Comparison of ENCODE assay signal across 1 cellular context in genomic region chr7:149838224-149838991, GRCh38.
TF ChIP-seq lines count a peak whose summit lies in the region.

ZNF862 (plus strand) TSS chr7:149838375; CDS start chr7:149838612, 237 bp downstream.

TF ChIP-seq in HepG2, 621 proteins besides CTCF, POLR2A, EP300 and RAD21 (continued from another document and continues in another):
- TF ChIP-seq MTERF4 (CRISPR knock-in tag; IDR thresholded peaks at IDR 0.05) (peak; percentile 98), ESRRA (CRISPR knock-in tag; IDR thresholded peaks at IDR 0.05; ENCODE audit: low read depth) (peak; percentile 64; the same call in 1 of the 2 replicates), ZNF205 (CRISPR knock-in tag; IDR thresholded peaks at IDR 0.05) (0 out of 2 replicates have a peak, but pooled peaks have one; percentile 66), GPBP1L1 (CRISPR knock-in tag; IDR thresholded peaks at IDR 0.05) (no peak), ZNF672 (CRISPR knock-in tag; IDR thresholded peaks at IDR 0.05) (no peak), MIER3 (CRISPR knock-in tag; IDR thresholded peaks at IDR 0.05; ENCODE audit: borderline replicate concordance) (0 out of 2 replicates have a peak, but pooled peaks have one; percentile 70), MAFK (conservative IDR thresholded peaks at IDR 0.05 in 1 of 2, IDR thresholded peaks at IDR 0.05 in 1 of 2; ENCODE audit: low read length in 2 of 2) (no peak), ZNF224 (CRISPR knock-in tag; IDR thresholded peaks at IDR 0.05) (no peak), KLF15 (CRISPR knock-in tag; IDR thresholded peaks at IDR 0.05; ENCODE audit: borderline replicate concordance) (no peak), ZNF777 (CRISPR knock-in tag; IDR thresholded peaks at IDR 0.05) (peak; percentile 100), CCDC6 (CRISPR knock-in tag; IDR thresholded peaks at IDR 0.05) (peak; percentile 90; the same call in 1 of the 2 replicates), IRF2 (CRISPR knock-in tag; IDR thresholded peaks at IDR 0.05) (peak; percentile 97), NRL (CRISPR knock-in tag; IDR thresholded peaks at IDR 0.05; ENCODE audit: borderline replicate concordance) (no peak), ZBTB7B (CRISPR knock-in tag; IDR thresholded peaks at IDR 0.05) (peak; percentile 62), ZIK1 (CRISPR knock-in tag; IDR thresholded peaks at IDR 0.05; ENCODE audit: borderline replicate concordance, low read depth) (0 out of 2 replicates have a peak, but pooled peaks have one; percentile 36), ZNF451 (CRISPR knock-in tag; IDR thresholded peaks at IDR 0.05) (peak; percentile 83), ZNF589 (CRISPR knock-in tag; conservative IDR thresholded peaks at IDR 0.05) (no peak), ZNF136 (CRISPR knock-in tag; IDR thresholded peaks at IDR 0.05; ENCODE audit: low read depth) (no peak), ZNF576 (CRISPR knock-in tag; IDR thresholded peaks at IDR 0.05) (no peak), PCBP2 (optimal IDR thresholded peaks at IDR 0.05; ENCODE audit: low read depth, low read length, poor library complexity, severe bottlenecking) (no peak), NCOR1 (IDR thresholded peaks at IDR 0.05; ENCODE audit: borderline replicate concordance, low read length) (no peak), ZBTB2 (CRISPR knock-in tag; IDR thresholded peaks at IDR 0.05; ENCODE audit: low read depth) (peak; percentile 77), NFATC3 (CRISPR knock-in tag; IDR thresholded peaks at IDR 0.05) (no peak), MAF1 (CRISPR knock-in tag; IDR thresholded peaks at IDR 0.05; ENCODE audit: borderline replicate concordance) (no peak), RXRA (CRISPR knock-in tag; IDR thresholded peaks at IDR 0.05) (no peak; the same call in 1 of the 2 replicates), ZNF567 (CRISPR knock-in tag; IDR thresholded peaks at IDR 0.05; ENCODE audit: borderline replicate concordance) (peak; percentile 84; the same call in 1 of the 2 replicates), HOXA3 (CRISPR knock-in tag; IDR thresholded peaks at IDR 0.05) (peak; percentile 51; the same call in 1 of the 2 replicates), ZNF670 (CRISPR knock-in tag; IDR thresholded peaks at IDR 0.05; ENCODE audit: borderline replicate concordance) (no peak), ATM (IDR thresholded peaks at IDR 0.05; ENCODE audit: borderline replicate concordance) (no peak), UBTF (CRISPR knock-in tag; IDR thresholded peaks at IDR 0.05) (peak; percentile 95), MTA3 (CRISPR knock-in tag; IDR thresholded peaks at IDR 0.05) (no peak), YY1 (IDR thresholded peaks at IDR 0.05; ENCODE audit: insufficient read depth, insufficient replicate concordance, low read depth, low read length) (peak; percentile 56), LCORL (IDR thresholded peaks at IDR 0.05) (no peak), LCORL (CRISPR knock-in tag; IDR thresholded peaks at IDR 0.05) (peak; percentile 56; the same call in 1 of the 2 replicates), ZNF678 (CRISPR knock-in tag; IDR thresholded peaks at IDR 0.05) (no peak), ZNF431 (CRISPR knock-in tag; IDR thresholded peaks at IDR 0.05; ENCODE audit: borderline replicate concordance, low read depth) (no peak), ZNF17 (CRISPR knock-in tag; IDR thresholded peaks at IDR 0.05) (no peak), ZNF512 (CRISPR knock-in tag; IDR thresholded peaks at IDR 0.05) (no peak), ZNF788 (CRISPR knock-in tag; IDR thresholded peaks at IDR 0.05; ENCODE audit: borderline replicate concordance) (peak; percentile 83), TBX3 (IDR thresholded peaks at IDR 0.05; ENCODE audit: borderline replicate concordance) (no peak), ZNF564 (CRISPR knock-in tag; IDR thresholded peaks at IDR 0.05) (peak; percentile 94)
- TF ChIP-seq, protein P1, sequence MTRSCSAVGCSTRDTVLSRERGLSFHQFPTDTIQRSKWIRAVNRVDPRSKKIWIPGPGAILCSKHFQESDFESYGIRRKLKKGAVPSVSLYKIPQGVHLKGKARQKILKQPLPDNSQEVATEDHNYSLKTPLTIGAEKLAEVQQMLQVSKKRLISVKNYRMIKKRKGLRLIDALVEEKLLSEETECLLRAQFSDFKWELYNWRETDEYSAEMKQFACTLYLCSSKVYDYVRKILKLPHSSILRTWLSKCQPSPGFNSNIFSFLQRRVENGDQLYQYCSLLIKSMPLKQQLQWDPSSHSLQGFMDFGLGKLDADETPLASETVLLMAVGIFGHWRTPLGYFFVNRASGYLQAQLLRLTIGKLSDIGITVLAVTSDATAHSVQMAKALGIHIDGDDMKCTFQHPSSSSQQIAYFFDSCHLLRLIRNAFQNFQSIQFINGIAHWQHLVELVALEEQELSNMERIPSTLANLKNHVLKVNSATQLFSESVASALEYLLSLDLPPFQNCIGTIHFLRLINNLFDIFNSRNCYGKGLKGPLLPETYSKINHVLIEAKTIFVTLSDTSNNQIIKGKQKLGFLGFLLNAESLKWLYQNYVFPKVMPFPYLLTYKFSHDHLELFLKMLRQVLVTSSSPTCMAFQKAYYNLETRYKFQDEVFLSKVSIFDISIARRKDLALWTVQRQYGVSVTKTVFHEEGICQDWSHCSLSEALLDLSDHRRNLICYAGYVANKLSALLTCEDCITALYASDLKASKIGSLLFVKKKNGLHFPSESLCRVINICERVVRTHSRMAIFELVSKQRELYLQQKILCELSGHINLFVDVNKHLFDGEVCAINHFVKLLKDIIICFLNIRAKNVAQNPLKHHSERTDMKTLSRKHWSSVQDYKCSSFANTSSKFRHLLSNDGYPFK (CRISPR knock-in tag; IDR thresholded peaks at IDR 0.05; ENCODE audit: borderline replicate concordance): peak; percentile 73; the same call in 1 of the 2 replicates
- TF ChIP-seq, protein P2, sequence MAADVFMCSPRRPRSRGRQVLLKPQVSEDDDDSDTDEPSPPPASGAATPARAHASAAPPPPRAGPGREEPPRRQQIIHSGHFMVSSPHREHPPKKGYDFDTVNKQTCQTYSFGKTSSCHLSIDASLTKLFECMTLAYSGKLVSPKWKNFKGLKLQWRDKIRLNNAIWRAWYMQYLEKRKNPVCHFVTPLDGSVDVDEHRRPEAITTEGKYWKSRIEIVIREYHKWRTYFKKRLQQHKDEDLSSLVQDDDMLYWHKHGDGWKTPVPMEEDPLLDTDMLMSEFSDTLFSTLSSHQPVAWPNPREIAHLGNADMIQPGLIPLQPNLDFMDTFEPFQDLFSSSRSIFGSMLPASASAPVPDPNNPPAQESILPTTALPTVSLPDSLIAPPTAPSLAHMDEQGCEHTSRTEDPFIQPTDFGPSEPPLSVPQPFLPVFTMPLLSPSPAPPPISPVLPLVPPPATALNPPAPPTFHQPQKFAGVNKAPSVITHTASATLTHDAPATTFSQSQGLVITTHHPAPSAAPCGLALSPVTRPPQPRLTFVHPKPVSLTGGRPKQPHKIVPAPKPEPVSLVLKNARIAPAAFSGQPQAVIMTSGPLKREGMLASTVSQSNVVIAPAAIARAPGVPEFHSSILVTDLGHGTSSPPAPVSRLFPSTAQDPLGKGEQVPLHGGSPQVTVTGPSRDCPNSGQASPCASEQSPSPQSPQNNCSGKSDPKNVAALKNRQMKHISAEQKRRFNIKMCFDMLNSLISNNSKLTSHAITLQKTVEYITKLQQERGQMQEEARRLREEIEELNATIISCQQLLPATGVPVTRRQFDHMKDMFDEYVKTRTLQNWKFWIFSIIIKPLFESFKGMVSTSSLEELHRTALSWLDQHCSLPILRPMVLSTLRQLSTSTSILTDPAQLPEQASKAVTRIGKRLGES (CRISPR knock-in tag; IDR thresholded peaks at IDR 0.05; ENCODE audit: borderline replicate concordance): no peak
- TF ChIP-seq, protein P3, sequence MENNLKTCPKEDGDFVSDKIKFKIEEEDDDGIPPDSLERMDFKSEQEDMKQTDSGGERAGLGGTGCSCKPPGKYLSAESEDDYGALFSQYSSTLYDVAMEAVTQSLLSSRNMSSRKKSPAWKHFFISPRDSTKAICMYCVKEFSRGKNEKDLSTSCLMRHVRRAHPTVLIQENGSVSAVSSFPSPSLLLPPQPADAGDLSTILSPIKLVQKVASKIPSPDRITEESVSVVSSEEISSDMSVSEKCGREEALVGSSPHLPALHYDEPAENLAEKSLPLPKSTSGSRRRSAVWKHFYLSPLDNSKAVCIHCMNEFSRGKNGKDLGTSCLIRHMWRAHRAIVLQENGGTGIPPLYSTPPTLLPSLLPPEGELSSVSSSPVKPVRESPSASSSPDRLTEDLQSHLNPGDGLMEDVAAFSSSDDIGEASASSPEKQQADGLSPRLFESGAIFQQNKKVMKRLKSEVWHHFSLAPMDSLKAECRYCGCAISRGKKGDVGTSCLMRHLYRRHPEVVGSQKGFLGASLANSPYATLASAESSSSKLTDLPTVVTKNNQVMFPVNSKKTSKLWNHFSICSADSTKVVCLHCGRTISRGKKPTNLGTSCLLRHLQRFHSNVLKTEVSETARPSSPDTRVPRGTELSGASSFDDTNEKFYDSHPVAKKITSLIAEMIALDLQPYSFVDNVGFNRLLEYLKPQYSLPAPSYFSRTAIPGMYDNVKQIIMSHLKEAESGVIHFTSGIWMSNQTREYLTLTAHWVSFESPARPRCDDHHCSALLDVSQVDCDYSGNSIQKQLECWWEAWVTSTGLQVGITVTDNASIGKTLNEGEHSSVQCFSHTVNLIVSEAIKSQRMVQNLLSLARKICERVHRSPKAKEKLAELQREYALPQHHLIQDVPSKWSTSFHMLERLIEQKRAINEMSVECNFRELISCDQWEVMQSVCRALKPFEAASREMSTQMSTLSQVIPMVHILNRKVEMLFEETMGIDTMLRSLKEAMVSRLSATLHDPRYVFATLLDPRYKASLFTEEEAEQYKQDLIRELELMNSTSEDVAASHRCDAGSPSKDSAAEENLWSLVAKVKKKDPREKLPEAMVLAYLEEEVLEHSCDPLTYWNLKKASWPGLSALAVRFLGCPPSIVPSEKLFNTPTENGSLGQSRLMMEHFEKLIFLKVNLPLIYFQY (CRISPR knock-in tag; IDR thresholded peaks at IDR 0.05; ENCODE audit: borderline replicate concordance): no peak
- TF ChIP-seq, protein P4, sequence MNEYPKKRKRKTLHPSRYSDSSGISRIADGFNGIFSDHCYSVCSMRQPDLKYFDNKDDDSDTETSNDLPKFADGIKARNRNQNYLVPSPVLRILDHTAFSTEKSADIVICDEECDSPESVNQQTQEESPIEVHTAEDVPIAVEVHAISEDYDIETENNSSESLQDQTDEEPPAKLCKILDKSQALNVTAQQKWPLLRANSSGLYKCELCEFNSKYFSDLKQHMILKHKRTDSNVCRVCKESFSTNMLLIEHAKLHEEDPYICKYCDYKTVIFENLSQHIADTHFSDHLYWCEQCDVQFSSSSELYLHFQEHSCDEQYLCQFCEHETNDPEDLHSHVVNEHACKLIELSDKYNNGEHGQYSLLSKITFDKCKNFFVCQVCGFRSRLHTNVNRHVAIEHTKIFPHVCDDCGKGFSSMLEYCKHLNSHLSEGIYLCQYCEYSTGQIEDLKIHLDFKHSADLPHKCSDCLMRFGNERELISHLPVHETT (CRISPR knock-in tag; conservative IDR thresholded peaks at IDR 0.05): peak; percentile 75
